8 cellular contexts compared by ENCODE assay signal in genomic region chr1:197776348-197777082, GRCh38. TPM values are rescaled to one million over a fixed set of nuclear protein-coding genes. Genes with fewer than 3 reads are reported as not detected.
DNase-seq lines count a peak whose midpoint lies in the region; ATAC-seq and TF ChIP-seq lines count a peak whose summit lies in the region.

No MANE protein-coding gene starts in this region.

- peak overlapping the region; percentile 73 for H3K27ac ChIP-seq in AG04450 (ENCODE audit: low read depth, low read length)

- H3K4me3 ChIP-seq in AG04450 (ENCODE audit: low read depth, low read length) (no peak overlapping the region), fibroblast of pulmonary artery (replicated peaks; ENCODE audit: low read depth, low read length) (no peak overlapping the region)

- H3K27me3 ChIP-seq in AG04450 (ENCODE audit: control insufficient read depth, insufficient read depth, low read length) = no peaks in the 10 kb centered on the region

- POLR2A ChIA-PET in AG04450 (lab: Yijun Ruan, JAX) = no interaction called here
- POLR2A ChIA-PET in activated CD4-positive, alpha-beta T cell treated with anti-CD3 and anti-CD28 coated beads, Interleukin-2, amount 10 ng/mL, durations not matched to agents 7 days and 5 days (lab: Charles Lee) = interaction anchor here (0.6 to 1.0 kb wide), 4 partner anchors 16 to 314 kb away, joined by 3 to 5 read pairs (median 4); no protein-coding TSS in a partner anchor

- peaks cover 3% of the 10 kb centered on the region for H3K9me3 Mint-ChIP-seq in activated CD4-positive, alpha-beta T cell treated with anti-CD3 and anti-CD28 coated beads, Interleukin-2, amount 10 ng/mL, durations not matched to agents 7 days and 5 days

- H3K9me3 ChIP-seq in AG04450 (ENCODE audit: control insufficient read depth, insufficient read depth, low read length) = no peaks in the 10 kb centered on the region

- peaks cover 65% of the 10 kb centered on the region for H3K4me1 Mint-ChIP-seq in activated CD4-positive, alpha-beta T cell treated with anti-CD3 and anti-CD28 coated beads, Interleukin-2, amount 10 ng/mL, durations not matched to agents 7 days and 5 days

- DNase-seq in AG04450 (ENCODE audit: low read depth, low spot score) (no peak), fibroblast of pulmonary artery (ENCODE audit: low read depth) (peak; percentile 56), amniotic stem cell (lab: John Stamatoyannopoulos, UW) (no peak)
- peak; percentile 36 for DNase-seq in activated CD4-positive, alpha-beta T cell treated with anti-CD3 and anti-CD28 coated beads, Interleukin-2, amount 10 ng/mL, durations not matched to agents 7 days and 5 days
- DNase-seq in stimulated activated CD4-positive, alpha-beta T cell treated with anti-CD3 and anti-CD28 coated beads, Interleukin-2, amount 100 ng/mL, for 48 hours = peak; percentile 15

- H3K36me3 Mint-ChIP-seq in activated CD4-positive, alpha-beta T cell treated with anti-CD3 and anti-CD28 coated beads, Interleukin-2, amount 10 ng/mL, durations not matched to agents 7 days and 5 days (ENCODE audit: low read depth) = peaks cover 21% of the 10 kb centered on the region

- peak overlapping the region; percentile 72 for H3K4me3 Mint-ChIP-seq in activated CD4-positive, alpha-beta T cell treated with anti-CD3 and anti-CD28 coated beads, Interleukin-2, amount 10 ng/mL, durations not matched to agents 7 days and 5 days

- no peak for TF ChIP-seq CTCF in AG04450 (IDR thresholded peaks at IDR 0.05; ENCODE audit: low read depth, low read length)
- TF ChIP-seq CTCF in fibroblast of pulmonary artery (IDR thresholded peaks at IDR 0.05; ENCODE audit: low read length, missing control alignments) = no peak

- ATAC-seq in GM18907 (IDR thresholded peaks at IDR 0.05; ENCODE audit: unreplicated experiment) = peak; percentile 31
- ATAC-seq in HG03521 (IDR thresholded peaks at IDR 0.05; ENCODE audit: unreplicated experiment) = peak; percentile 27
- no peak for ATAC-seq in HG02678 (IDR thresholded peaks at IDR 0.05; ENCODE audit: unreplicated experiment)

- CTCF ChIA-PET in AG04450 (lab: Charles Lee) = interaction anchor here (1.0 to 1.2 kb wide), 2 partner anchors 93 to 148 kb away, joined by 3 read pairs; no protein-coding TSS in a partner anchor
- CTCF ChIA-PET in activated CD4-positive, alpha-beta T cell treated with anti-CD3 and anti-CD28 coated beads, Interleukin-2, amount 10 ng/mL, durations not matched to agents 7 days and 5 days (lab: Charles Lee) = interaction anchor here (0.9 to 1.0 kb wide), 4 partner anchors 11 to 17 kb away, joined by 3 to 9 read pairs (median 3); no protein-coding TSS in a partner anchor

- H3K27ac Mint-ChIP-seq in activated CD4-positive, alpha-beta T cell treated with anti-CD3 and anti-CD28 coated beads, Interleukin-2, amount 10 ng/mL, durations not matched to agents 7 days and 5 days = peak overlapping the region; percentile 98

- no peaks in the 10 kb centered on the region for H3K27me3 Mint-ChIP-seq in activated CD4-positive, alpha-beta T cell treated with anti-CD3 and anti-CD28 coated beads, Interleukin-2, amount 10 ng/mL, durations not matched to agents 7 days and 5 days

RNA-seq across cellular contexts. Expression of gene DENND1B, which starts 1.2 kb away (rescaled TPM):
- polyA plus RNA-seq in AG04450 (2011; rRNA removed) = 13.9 and 17.7 TPM in 2 replicates
- 30.5 and 57.2 TPM in 2 replicates for polyA minus RNA-seq in AG04450 (2011; rRNA and poly(A)+ RNA removed)
- total RNA-seq in activated CD4-positive, alpha-beta T cell treated with anti-CD3 and anti-CD28 coated beads, Interleukin-2, amount 10 ng/mL, durations not matched to agents 7 days and 5 days = 10 to 100 TPM; 22.3 to 23.9 TPM

Comparison
In these comparisons a context has a peak if more than half of its experiments do, and no peak if none do; other contexts are left out.
1. DNase-seq: peak in activated CD4-positive, alpha-beta T cell treated with anti-CD3 and anti-CD28 coated beads, Interleukin-2, amount 10 ng/mL, durations not matched to agents 7 days and 5 days (single experiment), fibroblast of pulmonary artery (single experiment) and stimulated activated CD4-positive, alpha-beta T cell treated with anti-CD3 and anti-CD28 coated beads, Interleukin-2, amount 100 ng/mL, for 48 hours (2 of 2); none in AG04450 (single experiment) and amniotic stem cell (single experiment).